In the genomic region with DNA sequence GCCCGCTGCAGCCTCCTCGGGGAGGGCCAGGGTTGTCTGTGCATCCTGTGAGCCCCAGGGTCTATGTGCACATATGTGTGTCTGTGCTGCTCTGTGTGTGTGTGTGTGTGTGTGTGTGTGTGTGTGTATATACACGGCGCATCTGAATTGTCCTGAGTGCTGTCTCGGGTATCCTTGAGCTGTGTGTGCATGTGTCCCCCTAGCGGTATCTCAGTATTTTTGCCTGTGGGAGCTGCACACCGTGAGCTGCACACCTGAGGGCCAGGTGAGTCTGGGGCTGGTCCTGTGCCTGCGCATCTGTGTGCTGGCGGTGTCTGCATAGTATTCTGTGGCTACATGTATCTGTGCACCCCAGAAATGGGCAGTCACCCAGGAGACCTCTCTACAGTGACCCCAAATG, we compare ENCODE assay signal across 9 cellular contexts. TPM values are rescaled to one million over a fixed set of nuclear protein-coding genes. Genes with fewer than 3 reads are reported as not detected.
DNase-seq lines count a peak whose midpoint lies in the region; ATAC-seq, FAIRE-seq and TF ChIP-seq lines count a peak whose summit lies in the region.
"Not testable (repeated sequence)": the region's sequence is repeated elsewhere in the genome, so short reads cannot be mapped to it uniquely, and the experiment has no call there.
"Had no signal": no experiment of that assay in that cellular context is flagged by ENCODE, and none has a peak within 500 bp of the region (broad histone marks: within the 10 kb centered on the region; RNA-seq: fewer than 3 reads in every experiment).

No MANE protein-coding gene starts in this region.

- FAIRE-seq in HepG2 (lab: Jason Lieb, UNC), result not testable (repeated sequence)

- not testable (repeated sequence) for H3K4me1 ChIP-seq in CD8-positive, alpha-beta T cell (ENCODE audit: insufficient read depth, low read length); Panc1 (ENCODE audit: control insufficient read depth, insufficient read depth, low read length); foreskin keratinocyte; HepG2 (ENCODE audit: insufficient read depth, low read length)

- TF ChIP-seq CTCF in CD8-positive, alpha-beta T cell (IDR thresholded peaks at IDR 0.05); Panc1 (IDR thresholded peaks at IDR 0.05); foreskin keratinocyte (conservative IDR thresholded peaks at IDR 0.05); HepG2 (CRISPR knock-in tag; IDR thresholded peaks at IDR 0.05); natural killer cell (IDR thresholded peaks at IDR 0.05): not testable (repeated sequence)

- CTCF ChIA-PET in CD8-positive, alpha-beta T cell (lab: Charles Lee); Panc1 (lab: Charles Lee); activated CD4-positive, alpha-beta T cell treated with anti-CD3 and anti-CD28 coated beads for 36 hours (lab: Charles Lee); HepG2 (lab: Yijun Ruan, JAX; ENCODE audit: low intra/inter-chr PET ratio, low total read pairs): not testable (repeated sequence)

- not testable (repeated sequence) for H3K9me3 Mint-ChIP-seq in CD8-positive, alpha-beta T cell; activated CD4-positive, alpha-beta T cell treated with anti-CD3 and anti-CD28 coated beads for 36 hours (ENCODE audit: low read depth); activated naive CD8-positive, alpha-beta T cell treated with anti-CD3 and anti-CD28 coated beads, Interleukin-2, amount 10 ng/mL, durations not matched to agents 7 days and 5 days; natural killer cell

- not testable (repeated sequence) for H3K4me3 Mint-ChIP-seq in CD8-positive, alpha-beta T cell; activated CD4-positive, alpha-beta T cell treated with anti-CD3 and anti-CD28 coated beads for 36 hours; activated naive CD8-positive, alpha-beta T cell treated with anti-CD3 and anti-CD28 coated beads, Interleukin-2, amount 10 ng/mL, durations not matched to agents 7 days and 5 days; natural killer cell

- not testable (repeated sequence) for H3K79me2 ChIP-seq in HepG2 (ENCODE audit: insufficient read depth, low read length)

- peak; percentile 78 for ATAC-seq in CD8-positive, alpha-beta T cell
- peak; percentile 78 for ATAC-seq in Panc1
- peak; percentile 71 for ATAC-seq in activated CD4-positive, alpha-beta T cell treated with anti-CD3 and anti-CD28 coated beads for 36 hours
- peak; percentile 56 for ATAC-seq in activated naive CD8-positive, alpha-beta T cell treated with anti-CD3 and anti-CD28 coated beads, Interleukin-2, amount 10 ng/mL, durations not matched to agents 7 days and 5 days (ENCODE audit: low read depth)
- peak; percentile 88 for ATAC-seq in foreskin keratinocyte
- peak; percentile 69 for ATAC-seq in HepG2
- ATAC-seq in natural killer cell, result peak in 2 of 3 donors; percentile 31 to 57

- DNase-seq in CD8-positive, alpha-beta T cell, result peak in 1 of 7 experiments; percentile 15
- not testable (repeated sequence) for DNase-seq in Panc1 (ENCODE audit: low read depth, low spot score); activated CD4-positive, alpha-beta T cell treated with anti-CD3 and anti-CD28 coated beads for 36 hours; activated naive CD8-positive, alpha-beta T cell treated with anti-CD3 and anti-CD28 coated beads, Interleukin-2, amount 10 ng/mL, durations not matched to agents 7 days and 5 days; foreskin keratinocyte; HepG2 (ENCODE audit: low spot score); natural killer cell

- not testable (repeated sequence) for TF ChIP-seq RAD21 in HepG2 (CRISPR knock-in tag; IDR thresholded peaks at IDR 0.05)

- H3K4me3 ChIP-seq in CD8-positive, alpha-beta T cell (ENCODE audit: low read depth, low read length); Panc1 (ENCODE audit: low read depth in 2 of 2, low read length in 2 of 2); HepG2 (replicated peaks in 1 of 3; ENCODE audit: insufficient read depth in 1 of 3, low read depth in 2 of 3, low read length in 3 of 3): not testable (repeated sequence)

- H3K27ac Mint-ChIP-seq in CD8-positive, alpha-beta T cell; activated CD4-positive, alpha-beta T cell treated with anti-CD3 and anti-CD28 coated beads for 36 hours; activated naive CD8-positive, alpha-beta T cell treated with anti-CD3 and anti-CD28 coated beads, Interleukin-2, amount 10 ng/mL, durations not matched to agents 7 days and 5 days; natural killer cell: not testable (repeated sequence)

- not testable (repeated sequence) for H2AFZ ChIP-seq in HepG2 (ENCODE audit: low read length)

- POLR2A ChIA-PET in CD8-positive, alpha-beta T cell (lab: Charles Lee); Panc1 (lab: Charles Lee); activated CD4-positive, alpha-beta T cell treated with anti-CD3 and anti-CD28 coated beads for 36 hours (lab: Charles Lee); activated naive CD8-positive, alpha-beta T cell treated with anti-CD3 and anti-CD28 coated beads, Interleukin-2, amount 10 ng/mL, durations not matched to agents 7 days and 5 days (lab: Charles Lee); HepG2 (lab: Yijun Ruan, JAX): not testable (repeated sequence)

- TF ChIP-seq POLR2A in HepG2 (IDR thresholded peaks at IDR 0.05; ENCODE audit: insufficient read depth in 1 of 2, low read depth in 2 of 2, low read length in 2 of 2), result not testable (repeated sequence)

- H3K27me3 Mint-ChIP-seq in CD8-positive, alpha-beta T cell (ENCODE audit: low read depth); activated CD4-positive, alpha-beta T cell treated with anti-CD3 and anti-CD28 coated beads for 36 hours; activated naive CD8-positive, alpha-beta T cell treated with anti-CD3 and anti-CD28 coated beads, Interleukin-2, amount 10 ng/mL, durations not matched to agents 7 days and 5 days; natural killer cell (ENCODE audit: low read depth in 2 of 2): not testable (repeated sequence)

- not testable (repeated sequence) for H3K27me3 ChIP-seq in CD8-positive, alpha-beta T cell (ENCODE audit: insufficient read depth, low read length); Panc1 (ENCODE audit: control insufficient read depth, insufficient read depth, low read length); foreskin keratinocyte; HepG2 (ENCODE audit: control insufficient read depth in 1 of 2, insufficient read depth in 2 of 2, low read length in 2 of 2)

- H3K9ac ChIP-seq in HepG2 (ENCODE audit: insufficient read depth, low read depth, low read length), result not testable (repeated sequence)

- H3K9me3 ChIP-seq in CD8-positive, alpha-beta T cell (ENCODE audit: low read length); Panc1 (ENCODE audit: control insufficient read depth, insufficient read depth, low read depth, low read length); HepG2 (ENCODE audit: low read length): not testable (repeated sequence)

- H3K36me3 Mint-ChIP-seq in CD8-positive, alpha-beta T cell; activated CD4-positive, alpha-beta T cell treated with anti-CD3 and anti-CD28 coated beads for 36 hours (ENCODE audit: low read depth); activated naive CD8-positive, alpha-beta T cell treated with anti-CD3 and anti-CD28 coated beads, Interleukin-2, amount 10 ng/mL, durations not matched to agents 7 days and 5 days; natural killer cell: not testable (repeated sequence)

- no CpG with 5 or more reads among the region's 9 CpGs for whole genome bisulfite sequencing in HepG2 (ENCODE audit: low lambda C conversion rate)

- not testable (repeated sequence) for H3K4me1 Mint-ChIP-seq in CD8-positive, alpha-beta T cell (ENCODE audit: low read depth); activated CD4-positive, alpha-beta T cell treated with anti-CD3 and anti-CD28 coated beads for 36 hours; activated naive CD8-positive, alpha-beta T cell treated with anti-CD3 and anti-CD28 coated beads, Interleukin-2, amount 10 ng/mL, durations not matched to agents 7 days and 5 days; natural killer cell

- BruUV-seq in Panc1 (replicated peaks; lab: Mats Ljungman, UMichigan); HepG2 (replicated peaks; lab: Mats Ljungman, UMichigan): not testable (repeated sequence)

- not testable (repeated sequence) for H3K36me3 ChIP-seq in CD8-positive, alpha-beta T cell (ENCODE audit: insufficient read depth, low read length); Panc1 (ENCODE audit: control insufficient read depth, insufficient read depth, low read length); HepG2 (replicated peaks in 1 of 2; ENCODE audit: control insufficient read depth in 1 of 2, insufficient read depth in 2 of 2, low read length in 2 of 2)

- in situ Hi-C loops in Panc1 (cut with HindIII; ENCODE audit: low pct_unique_long_range_greater_than_20kb, low sequenced_read_pairs); HepG2 (cut with HindIII; ENCODE audit: extremely low pct_ligation_motif_present, low pct_unique_long_range_greater_than_20kb): not testable (repeated sequence)

- H4K20me1 ChIP-seq in HepG2 (ENCODE audit: insufficient read depth, low read length), result not testable (repeated sequence)

- H3K27ac ChIP-seq in CD8-positive, alpha-beta T cell (ENCODE audit: low read depth, low read length); Panc1 (ENCODE audit: low read length); foreskin keratinocyte; HepG2 (ENCODE audit: extremely low read length, insufficient read depth, low read length): not testable (repeated sequence)

- TF ChIP-seq EP300 in HepG2 (IDR thresholded peaks at IDR 0.05; ENCODE audit: low read depth in 2 of 2, low read length in 2 of 2); HepG2 (CRISPR knock-in tag; IDR thresholded peaks at IDR 0.05; ENCODE audit: borderline replicate concordance): not testable (repeated sequence)

- H3K4me2 ChIP-seq in HepG2 (ENCODE audit: low read depth, low read length), result not testable (repeated sequence)

- intact Hi-C loops in CD8-positive, alpha-beta T cell (cut with DNase I, micrococcal nuclease); Panc1 (cut with micrococcal nuclease; ENCODE audit: unreplicated experiment); activated CD4-positive, alpha-beta T cell treated with anti-CD3 and anti-CD28 coated beads for 36 hours (cut with DNase I, micrococcal nuclease); HepG2 (cut with micrococcal nuclease; ENCODE audit: unreplicated experiment); natural killer cell (cut with micrococcal nuclease): not testable (repeated sequence)

RNA-seq across cellular contexts. Expression of a gene that starts 11.8 kb away (rescaled TPM):
- 1 to 10 TPM; 3.3 to 4.2 TPM for total RNA-seq in CD8-positive, alpha-beta T cell
- total RNA-seq in Panc1 (2021; ENCODE audit: unreplicated experiment), result 0.90 TPM
- 0.55 TPM for polyA plus RNA-seq in Panc1 (2012; ENCODE audit: insufficient read length)
- total RNA-seq in activated CD4-positive, alpha-beta T cell treated with anti-CD3 and anti-CD28 coated beads for 36 hours, result under 1 TPM; 0.83 to 0.91 TPM
- 1 to 10 TPM; 2.8 to 4.9 TPM for total RNA-seq in activated naive CD8-positive, alpha-beta T cell treated with anti-CD3 and anti-CD28 coated beads, Interleukin-2, amount 10 ng/mL, durations not matched to agents 7 days and 5 days
- 0.07 and 0.53 TPM in 2 replicates for total RNA-seq in foreskin keratinocyte
- polyA plus RNA-seq in foreskin keratinocyte, result 0.07 and 0.10 TPM in 2 replicates
- total RNA-seq in HepG2 (2016; rRNA removed; fragmentation: Illumina TruSeq; extraction: Trizol), result 0.29 and 1.0 TPM in 2 replicates
- total RNA-seq in HepG2 (2016; cell fraction: cytosol; rRNA removed; fragmentation: Illumina TruSeq; extraction: Trizol; ENCODE audit: low read depth), result 0.20 TPM in 1 of 2 replicates, not detected in the other
- total RNA-seq in HepG2 (2016; cell fraction: insoluble cytoplasmic fraction; rRNA removed; fragmentation: Illumina TruSeq; extraction: Trizol), result 0.78 TPM in 1 of 2 replicates, not detected in the other
- 0.22 and 0.24 TPM in 2 replicates for total RNA-seq in HepG2 (2016; cell fraction: membrane; rRNA removed; fragmentation: Illumina TruSeq; extraction: Trizol)
- 5.1 and 6.0 TPM in 2 replicates for total RNA-seq in HepG2 (2016; cell fraction: nucleus; rRNA removed; fragmentation: Illumina TruSeq; extraction: Trizol)
- polyA plus RNA-seq in HepG2 (2011; rRNA removed), result 0.52 and 0.77 TPM in 2 replicates
- polyA plus RNA-seq in HepG2 (2011; cell fraction: cytosol; rRNA removed), result 0.12 and 0.13 TPM in 2 replicates
- 0.97 and 1.1 TPM in 2 replicates for polyA plus RNA-seq in HepG2 (2011; cell fraction: nucleus; rRNA removed)
- polyA plus RNA-seq in HepG2 (2012), result 0.83 and 0.87 TPM in 2 replicates
- 0.08 TPM in 1 of 2 replicates, not detected in the other for polyA plus RNA-seq in HepG2 (2016; cell fraction: cytosol; fragmentation: Illumina TruSeq; extraction: Trizol; ENCODE audit: low read depth)
- 0.24 TPM in 1 of 2 replicates, not detected in the other for polyA plus RNA-seq in HepG2 (2016; cell fraction: insoluble cytoplasmic fraction; fragmentation: Illumina TruSeq; extraction: Trizol; ENCODE audit: low read depth)
- polyA plus RNA-seq in HepG2 (2016; cell fraction: membrane; fragmentation: Illumina TruSeq; extraction: Trizol; ENCODE audit: low read depth), result 0.15 and 0.16 TPM in 2 replicates
- 3.7 and 4.3 TPM in 2 replicates for polyA plus RNA-seq in HepG2 (2016; cell fraction: nucleus; fragmentation: Illumina TruSeq; extraction: Trizol; ENCODE audit: insufficient read depth, low read depth)
- polyA minus RNA-seq in HepG2 (2011; rRNA and poly(A)+ RNA removed; ENCODE audit: low replicate concordance), result 0.36 and 0.61 TPM in 2 replicates
- polyA minus RNA-seq in HepG2 (2011; cell fraction: cytosol; rRNA and poly(A)+ RNA removed), result not detected in 2 replicates
- 3.6 and 7.2 TPM in 2 replicates for polyA minus RNA-seq in HepG2 (2011; cell fraction: nucleus; rRNA and poly(A)+ RNA removed)
- 10 to 100 TPM; 11.7 to 13.7 (median 12.2) TPM for total RNA-seq in natural killer cell
- total RNA-seq: GM23248 had no signal
- polyA plus RNA-seq: CD8-positive, alpha-beta memory T cell; GM23248 had no signal

RNA-seq across cellular contexts. Expression of a gene that starts 28.5 kb away (rescaled TPM):
- 100 to 1,000 TPM; 186 to 197 TPM for total RNA-seq in CD8-positive, alpha-beta T cell
- total RNA-seq in Panc1 (2021; ENCODE audit: unreplicated experiment) (526 TPM), foreskin keratinocyte (512 and 722 TPM in 2 replicates), HepG2 (2016; rRNA removed; fragmentation: Illumina TruSeq; extraction: Trizol) (415 and 760 TPM in 2 replicates), natural killer cell (100 to 1,000 TPM; 231 to 288 (median 244) TPM)
- polyA plus RNA-seq in Panc1 (2012; ENCODE audit: insufficient read length), result 457 TPM
- 100 to 1,000 TPM; 877 to 952 TPM for total RNA-seq in activated CD4-positive, alpha-beta T cell treated with anti-CD3 and anti-CD28 coated beads for 36 hours
- 100 to 1,000 TPM; 287 to 311 TPM for total RNA-seq in activated naive CD8-positive, alpha-beta T cell treated with anti-CD3 and anti-CD28 coated beads, Interleukin-2, amount 10 ng/mL, durations not matched to agents 7 days and 5 days
- polyA plus RNA-seq in foreskin keratinocyte (758 and 853 TPM in 2 replicates), HepG2 (2011; rRNA removed) (360 and 380 TPM in 2 replicates)
- total RNA-seq in HepG2 (2016; cell fraction: cytosol; rRNA removed; fragmentation: Illumina TruSeq; extraction: Trizol; ENCODE audit: low read depth), result 129 and 159 TPM in 2 replicates
- 427 and 684 TPM in 2 replicates for total RNA-seq in HepG2 (2016; cell fraction: insoluble cytoplasmic fraction; rRNA removed; fragmentation: Illumina TruSeq; extraction: Trizol)
- 299 and 312 TPM in 2 replicates for total RNA-seq in HepG2 (2016; cell fraction: membrane; rRNA removed; fragmentation: Illumina TruSeq; extraction: Trizol)
- total RNA-seq in HepG2 (2016; cell fraction: nucleus; rRNA removed; fragmentation: Illumina TruSeq; extraction: Trizol), result 339 and 355 TPM in 2 replicates
- polyA plus RNA-seq in HepG2 (2011; cell fraction: cytosol; rRNA removed), result 264 and 512 TPM in 2 replicates
- polyA plus RNA-seq in HepG2 (2011; cell fraction: nucleus; rRNA removed), result 421 and 450 TPM in 2 replicates
- polyA plus RNA-seq in HepG2 (2012), result 483 and 615 TPM in 2 replicates
- 137 and 180 TPM in 2 replicates for polyA plus RNA-seq in HepG2 (2016; cell fraction: cytosol; fragmentation: Illumina TruSeq; extraction: Trizol; ENCODE audit: low read depth)
- polyA plus RNA-seq in HepG2 (2016; cell fraction: insoluble cytoplasmic fraction; fragmentation: Illumina TruSeq; extraction: Trizol; ENCODE audit: low read depth), result 1,077 and 1,162 TPM in 2 replicates
- 325 and 394 TPM in 2 replicates for polyA plus RNA-seq in HepG2 (2016; cell fraction: membrane; fragmentation: Illumina TruSeq; extraction: Trizol; ENCODE audit: low read depth)
- polyA plus RNA-seq in HepG2 (2016; cell fraction: nucleus; fragmentation: Illumina TruSeq; extraction: Trizol; ENCODE audit: insufficient read depth, low read depth), result 878 and 886 TPM in 2 replicates
- 517 and 970 TPM in 2 replicates for polyA minus RNA-seq in HepG2 (2011; rRNA and poly(A)+ RNA removed; ENCODE audit: low replicate concordance)
- polyA minus RNA-seq in HepG2 (2011; cell fraction: cytosol; rRNA and poly(A)+ RNA removed), result 293 and 361 TPM in 2 replicates
- 84.8 and 110 TPM in 2 replicates for polyA minus RNA-seq in HepG2 (2011; cell fraction: nucleus; rRNA and poly(A)+ RNA removed)
